ENCODE assay signal across 1 cellular context in genomic region chr6:27865952-27866369, GRCh38.
TF ChIP-seq lines count a peak whose summit lies in the region.

No MANE protein-coding gene starts in this region.

TF ChIP-seq in GM12878, 131 proteins besides CTCF, POLR2A, EP300 and RAD21 (continued from another document):
- TF ChIP-seq, protein P1, sequence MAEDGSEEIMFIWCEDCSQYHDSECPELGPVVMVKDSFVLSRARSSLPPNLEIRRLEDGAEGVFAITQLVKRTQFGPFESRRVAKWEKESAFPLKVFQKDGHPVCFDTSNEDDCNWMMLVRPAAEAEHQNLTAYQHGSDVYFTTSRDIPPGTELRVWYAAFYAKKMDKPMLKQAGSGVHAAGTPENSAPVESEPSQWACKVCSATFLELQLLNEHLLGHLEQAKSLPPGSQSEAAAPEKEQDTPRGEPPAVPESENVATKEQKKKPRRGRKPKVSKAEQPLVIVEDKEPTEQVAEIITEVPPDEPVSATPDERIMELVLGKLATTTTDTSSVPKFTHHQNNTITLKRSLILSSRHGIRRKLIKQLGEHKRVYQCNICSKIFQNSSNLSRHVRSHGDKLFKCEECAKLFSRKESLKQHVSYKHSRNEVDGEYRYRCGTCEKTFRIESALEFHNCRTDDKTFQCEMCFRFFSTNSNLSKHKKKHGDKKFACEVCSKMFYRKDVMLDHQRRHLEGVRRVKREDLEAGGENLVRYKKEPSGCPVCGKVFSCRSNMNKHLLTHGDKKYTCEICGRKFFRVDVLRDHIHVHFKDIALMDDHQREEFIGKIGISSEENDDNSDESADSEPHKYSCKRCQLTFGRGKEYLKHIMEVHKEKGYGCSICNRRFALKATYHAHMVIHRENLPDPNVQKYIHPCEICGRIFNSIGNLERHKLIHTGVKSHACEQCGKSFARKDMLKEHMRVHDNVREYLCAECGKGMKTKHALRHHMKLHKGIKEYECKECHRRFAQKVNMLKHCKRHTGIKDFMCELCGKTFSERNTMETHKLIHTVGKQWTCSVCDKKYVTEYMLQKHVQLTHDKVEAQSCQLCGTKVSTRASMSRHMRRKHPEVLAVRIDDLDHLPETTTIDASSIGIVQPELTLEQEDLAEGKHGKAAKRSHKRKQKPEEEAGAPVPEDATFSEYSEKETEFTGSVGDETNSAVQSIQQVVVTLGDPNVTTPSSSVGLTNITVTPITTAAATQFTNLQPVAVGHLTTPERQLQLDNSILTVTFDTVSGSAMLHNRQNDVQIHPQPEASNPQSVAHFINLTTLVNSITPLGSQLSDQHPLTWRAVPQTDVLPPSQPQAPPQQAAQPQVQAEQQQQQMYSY (CRISPR knock-in tag; IDR thresholded peaks at IDR 0.05): peak; percentile 9; the same call in 1 of the 2 replicates
- TF ChIP-seq NR2C2 (IDR thresholded peaks at IDR 0.05; ENCODE audit: borderline replicate concordance, control insufficient read depth, insufficient read length, low read depth) (no peak), SMC3 (IDR thresholded peaks at IDR 0.05; ENCODE audit: borderline replicate concordance, low read length) (0 out of 2 replicates have a peak, but pooled peaks have one; percentile 2), TCF3 (IDR thresholded peaks at IDR 0.05; ENCODE audit: borderline replicate concordance, insufficient read depth, low read depth, low read length) (peak; percentile 40; the same call in 1 of the 2 replicates), PAX5 (IDR thresholded peaks at IDR 0.05; ENCODE audit: borderline replicate concordance, low read depth, low read length) (peak; percentile 30; the same call in 1 of the 2 replicates), RAD51 (IDR thresholded peaks at IDR 0.05) (no peak), BACH1 (IDR thresholded peaks at IDR 0.05; ENCODE audit: borderline replicate concordance) (peak; percentile 53; the same call in 1 of the 2 replicates), POU2F2 (IDR thresholded peaks at IDR 0.05; ENCODE audit: borderline replicate concordance, low read depth, low read length) (peak; percentile 36; the same call in 2 of the 3 replicates), KAT2A (conservative IDR thresholded peaks at IDR 0.05; ENCODE audit: control insufficient read depth, low read depth, low read length) (0 out of 2 replicates have a peak, but pooled peaks have one; percentile 33), SIN3A (IDR thresholded peaks at IDR 0.05; ENCODE audit: low read depth, low read length) (no peak), SMARCA5 (IDR thresholded peaks at IDR 0.05) (no peak), SRF (IDR thresholded peaks at IDR 0.05; ENCODE audit: low read depth in 2 of 2, low read length in 2 of 2) (no peak)
- TF ChIP-seq, protein P2, sequence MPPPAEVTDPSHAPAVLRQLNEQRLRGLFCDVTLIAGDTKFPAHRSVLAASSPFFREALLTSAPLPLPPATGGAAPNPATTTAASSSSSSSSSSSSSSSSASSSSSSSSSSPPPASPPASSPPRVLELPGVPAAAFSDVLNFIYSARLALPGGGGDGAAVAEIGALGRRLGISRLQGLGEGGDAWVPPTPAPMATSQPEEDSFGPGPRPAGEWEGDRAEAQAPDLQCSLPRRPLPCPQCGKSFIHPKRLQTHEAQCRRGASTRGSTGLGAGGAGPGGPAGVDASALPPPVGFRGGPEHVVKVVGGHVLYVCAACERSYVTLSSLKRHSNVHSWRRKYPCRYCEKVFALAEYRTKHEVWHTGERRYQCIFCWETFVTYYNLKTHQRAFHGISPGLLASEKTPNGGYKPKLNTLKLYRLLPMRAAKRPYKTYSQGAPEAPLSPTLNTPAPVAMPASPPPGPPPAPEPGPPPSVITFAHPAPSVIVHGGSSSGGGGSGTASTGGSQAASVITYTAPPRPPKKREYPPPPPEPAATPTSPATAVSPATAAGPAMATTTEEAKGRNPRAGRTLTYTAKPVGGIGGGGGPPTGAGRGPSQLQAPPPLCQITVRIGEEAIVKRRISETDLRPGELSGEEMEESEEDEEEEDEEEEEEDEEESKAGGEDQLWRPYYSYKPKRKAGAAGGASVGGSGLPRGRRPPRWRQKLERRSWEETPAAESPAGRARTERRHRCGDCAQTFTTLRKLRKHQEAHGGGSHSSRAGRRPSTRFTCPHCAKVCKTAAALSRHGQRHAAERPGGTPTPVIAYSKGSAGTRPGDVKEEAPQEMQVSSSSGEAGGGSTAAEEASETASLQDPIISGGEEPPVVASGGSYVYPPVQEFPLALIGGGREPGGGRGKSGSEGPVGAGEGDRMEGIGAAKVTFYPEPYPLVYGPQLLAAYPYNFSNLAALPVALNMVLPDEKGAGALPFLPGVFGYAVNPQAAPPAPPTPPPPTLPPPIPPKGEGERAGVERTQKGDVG (CRISPR knock-in tag; IDR thresholded peaks at IDR 0.05): peak; percentile 45; the same call in 1 of the 2 replicates
- TF ChIP-seq, protein P3, sequence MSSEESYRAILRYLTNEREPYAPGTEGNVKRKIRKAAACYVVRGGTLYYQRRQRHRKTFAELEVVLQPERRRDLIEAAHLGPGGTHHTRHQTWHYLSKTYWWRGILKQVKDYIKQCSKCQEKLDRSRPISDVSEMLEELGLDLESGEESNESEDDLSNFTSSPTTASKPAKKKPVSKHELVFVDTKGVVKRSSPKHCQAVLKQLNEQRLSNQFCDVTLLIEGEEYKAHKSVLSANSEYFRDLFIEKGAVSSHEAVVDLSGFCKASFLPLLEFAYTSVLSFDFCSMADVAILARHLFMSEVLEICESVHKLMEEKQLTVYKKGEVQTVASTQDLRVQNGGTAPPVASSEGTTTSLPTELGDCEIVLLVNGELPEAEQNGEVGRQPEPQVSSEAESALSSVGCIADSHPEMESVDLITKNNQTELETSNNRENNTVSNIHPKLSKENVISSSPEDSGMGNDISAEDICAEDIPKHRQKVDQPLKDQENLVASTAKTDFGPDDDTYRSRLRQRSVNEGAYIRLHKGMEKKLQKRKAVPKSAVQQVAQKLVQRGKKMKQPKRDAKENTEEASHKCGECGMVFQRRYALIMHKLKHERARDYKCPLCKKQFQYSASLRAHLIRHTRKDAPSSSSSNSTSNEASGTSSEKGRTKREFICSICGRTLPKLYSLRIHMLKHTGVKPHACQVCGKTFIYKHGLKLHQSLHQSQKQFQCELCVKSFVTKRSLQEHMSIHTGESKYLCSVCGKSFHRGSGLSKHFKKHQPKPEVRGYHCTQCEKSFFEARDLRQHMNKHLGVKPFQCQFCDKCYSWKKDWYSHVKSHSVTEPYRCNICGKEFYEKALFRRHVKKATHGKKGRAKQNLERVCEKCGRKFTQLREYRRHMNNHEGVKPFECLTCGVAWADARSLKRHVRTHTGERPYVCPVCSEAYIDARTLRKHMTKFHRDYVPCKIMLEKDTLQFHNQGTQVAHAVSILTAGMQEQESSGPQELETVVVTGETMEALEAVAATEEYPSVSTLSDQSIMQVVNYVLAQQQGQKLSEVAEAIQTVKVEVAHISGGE (CRISPR knock-in tag; IDR thresholded peaks at IDR 0.05): peak; percentile 37; the same call in 1 of the 2 replicates
